Comparison of ENCODE assay signal across 23 cellular contexts in the genomic region with DNA sequence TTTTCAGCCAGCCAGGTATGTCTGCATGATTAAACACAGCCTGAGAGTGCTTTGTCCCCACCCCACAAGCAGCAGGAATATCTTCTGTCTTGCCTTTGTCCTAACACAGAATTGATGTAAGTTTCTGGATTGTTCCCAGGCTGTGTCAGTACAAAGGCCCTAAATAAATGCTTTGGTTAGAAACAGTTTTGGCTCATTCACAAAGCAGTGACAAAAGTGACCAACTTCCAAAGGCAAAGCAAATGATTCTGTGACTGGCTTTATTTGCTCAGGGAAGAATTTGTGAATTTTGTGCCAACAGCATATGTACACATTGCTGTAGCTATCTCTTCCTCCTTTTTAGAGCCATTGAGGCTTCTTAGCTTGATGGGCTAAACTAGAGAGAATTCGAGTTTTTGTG.
"Had no signal": no experiment of that assay in that cellular context is flagged by ENCODE, and none has a peak within 500 bp of the region (broad histone marks: within the 10 kb centered on the region; RNA-seq: fewer than 3 reads in every experiment).

No MANE protein-coding gene starts in this region.

- H3K4me3 Mint-ChIP-seq: activated CD8-positive, alpha-beta T cell treated with anti-CD3 and anti-CD28 coated beads, Interleukin-2, amount 10 ng/mL, durations not matched to agents 7 days and 5 days; activated naive CD8-positive, alpha-beta T cell treated with anti-CD3 and anti-CD28 coated beads, Interleukin-2, amount 50 U/mL, for 24 hours; activated T-helper 1 cell treated with anti-CD3 and anti-CD28 coated beads, Interleukin-12 subunit alpha, Interleukin-12 subunit beta, Interleukin-2, Interleukin-4 antibody, amounts not matched to agents 30 ng/mL and 10 ng/mL and 1 ng/mL, durations not matched to agents 14 hours and 24 hours and 36 hours; naive thymus-derived CD4-positive, alpha-beta T cell; stimulated activated naive B cell treated with anti-CD40 and anti-IgM and Interleukin-4, amounts not matched to agents 10 μg/mL and 1 μg/mL and 100 μg/mL, for 72 hours; T-cell had no signal

- H3K27ac ChIP-seq: cardiac muscle cell, colonic mucosa, epithelial cell of prostate, gastroesophageal sphincter, hepatocyte, lower lobe of right lung, prostate gland, spleen, suprapubic skin, upper lobe of left lung had no signal

- H3K27ac Mint-ChIP-seq: activated CD8-positive, alpha-beta T cell treated with anti-CD3 and anti-CD28 coated beads, Interleukin-2, amount 10 ng/mL, durations not matched to agents 7 days and 5 days; activated naive CD8-positive, alpha-beta T cell treated with anti-CD3 and anti-CD28 coated beads, Interleukin-2, amount 50 U/mL, for 24 hours; activated T-helper 1 cell treated with anti-CD3 and anti-CD28 coated beads, Interleukin-12 subunit alpha, Interleukin-12 subunit beta, Interleukin-2, Interleukin-4 antibody, amounts not matched to agents 30 ng/mL and 10 ng/mL and 1 ng/mL, durations not matched to agents 14 hours and 24 hours and 36 hours; naive thymus-derived CD4-positive, alpha-beta T cell; stimulated activated naive B cell treated with anti-CD40 and anti-IgM and Interleukin-4, amounts not matched to agents 10 μg/mL and 1 μg/mL and 100 μg/mL, for 72 hours; T-cell had no signal

- H3K9me3 ChIP-seq: colonic mucosa, gastroesophageal sphincter, lower lobe of right lung, prostate gland, spleen, suprapubic skin, upper lobe of left lung had no signal

- H3K4me1 ChIP-seq: colonic mucosa, gastroesophageal sphincter, lower lobe of right lung, prostate gland, spleen, suprapubic skin, upper lobe of left lung had no signal

- H3K4me3 ChIP-seq: cardiac muscle cell, colonic mucosa, gastroesophageal sphincter, hepatocyte, lower lobe of right lung, prostate gland, spleen, suprapubic skin, upper lobe of left lung had no signal

- DNase-seq: activated CD4-positive, alpha-beta T cell treated with anti-CD3 and anti-CD28 coated beads for 48 hours; activated CD8-positive, alpha-beta memory T cell treated with anti-CD3 and anti-CD28 coated beads, Interleukin-2, amount 50 U/mL, for 48 hours; activated CD8-positive, alpha-beta T cell treated with anti-CD3 and anti-CD28 coated beads, Interleukin-2, amount 10 ng/mL, durations not matched to agents 7 days and 5 days; activated naive CD4-positive, alpha-beta T cell; activated naive CD8-positive, alpha-beta T cell treated with anti-CD3 and anti-CD28 coated beads, Interleukin-2, amount 50 U/mL, for 24 hours; colonic mucosa; effector memory CD4-positive, alpha-beta T cell; kidney glomerular epithelial cell; lower lobe of right lung; naive thymus-derived CD4-positive, alpha-beta T cell; spleen; stimulated activated CD4-positive, alpha-beta T cell treated with anti-CD3 and anti-CD28 coated beads, Interleukin-1b, Interleukin-23, amount 100 ng/mL, for 48 hours; stimulated activated naive B cell treated with anti-CD40 and anti-IgM and Interleukin-4, amounts not matched to agents 10 μg/mL and 1 μg/mL and 100 μg/mL, for 72 hours; T-cell; upper lobe of left lung had no signal

- H3K27me3 ChIP-seq: cardiac muscle cell, colonic mucosa, gastroesophageal sphincter, hepatocyte, spleen, suprapubic skin, upper lobe of left lung had no signal

- H3K36me3 ChIP-seq: cardiac muscle cell, colonic mucosa, gastroesophageal sphincter, lower lobe of right lung, prostate gland, spleen, suprapubic skin, upper lobe of left lung had no signal

- H3K4me1 Mint-ChIP-seq: activated naive CD8-positive, alpha-beta T cell treated with anti-CD3 and anti-CD28 coated beads, Interleukin-2, amount 50 U/mL, for 24 hours; naive thymus-derived CD4-positive, alpha-beta T cell; stimulated activated naive B cell treated with anti-CD40 and anti-IgM and Interleukin-4, amounts not matched to agents 10 μg/mL and 1 μg/mL and 100 μg/mL, for 72 hours; T-cell had no signal

- ATAC-seq: activated CD8-positive, alpha-beta T cell treated with anti-CD3 and anti-CD28 coated beads, Interleukin-2, amount 10 ng/mL, durations not matched to agents 7 days and 5 days; activated naive CD8-positive, alpha-beta T cell treated with anti-CD3 and anti-CD28 coated beads, Interleukin-2, amount 50 U/mL, for 24 hours; gastroesophageal sphincter; lower lobe of right lung; naive thymus-derived CD4-positive, alpha-beta T cell; sciatic nerve; stimulated activated naive B cell treated with anti-CD40 and anti-IgM and Interleukin-4, amounts not matched to agents 10 μg/mL and 1 μg/mL and 100 μg/mL, for 72 hours; T-cell had no signal

- H3K9me3 Mint-ChIP-seq: activated naive CD8-positive, alpha-beta T cell treated with anti-CD3 and anti-CD28 coated beads, Interleukin-2, amount 50 U/mL, for 24 hours; activated T-helper 1 cell treated with anti-CD3 and anti-CD28 coated beads, Interleukin-12 subunit alpha, Interleukin-12 subunit beta, Interleukin-2, Interleukin-4 antibody, amounts not matched to agents 30 ng/mL and 10 ng/mL and 1 ng/mL, durations not matched to agents 14 hours and 24 hours and 36 hours had no signal

- H3K36me3 Mint-ChIP-seq: naive thymus-derived CD4-positive, alpha-beta T cell; stimulated activated naive B cell treated with anti-CD40 and anti-IgM and Interleukin-4, amounts not matched to agents 10 μg/mL and 1 μg/mL and 100 μg/mL, for 72 hours; T-cell had no signal

- H3K27me3 Mint-ChIP-seq: T-cell had no signal
